8 cellular contexts compared by ENCODE assay signal in genomic region chr3:119559441-119559963, GRCh38. TPM values are rescaled to one million over a fixed set of nuclear protein-coding genes. Genes with fewer than 3 reads are reported as not detected.
DNase-seq lines count a peak whose midpoint lies in the region; ATAC-seq, FAIRE-seq and TF ChIP-seq lines count a peak whose summit lies in the region.

Gene CD80, minus strand, starts transcription at chr3:119559614. Its CDS starts 1,886 bp downstream, at chr3:119557728.

- H3K9me3 ChIP-seq in GM23248 (ENCODE audit: low read depth) (no peaks in the 10 kb centered on the region), HepG2 (ENCODE audit: low read length) (no peaks in the 10 kb centered on the region), thyroid gland (no peaks in the 10 kb centered on the region)

- H3F3A ChIP-seq in GM23248 (ENCODE audit: insufficient read depth), result no peaks in the 10 kb centered on the region

- WGBS in GM23248 (ENCODE audit: low coverage in 1 of 2, low lambda C conversion rate in 2 of 2, missing lambda C conversion rate in 2 of 2), 2 experiments, result 11 to 12% methylated on average over 7 of the region's 7 CpGs
- WGBS in HepG2 (ENCODE audit: low lambda C conversion rate), result 0% methylated on average over 5 of the region's 7 CpGs
- 26 to 38% methylated on average over 7 of the region's 7 CpGs for WGBS in thyroid gland, 2 donors

- no peaks in the 10 kb centered on the region for H3K9me2 ChIP-seq in GM23248 (ENCODE audit: insufficient read depth)

- H3K9ac ChIP-seq in GM23248 (no peak within 1 kb of the TSS), HepG2 (ENCODE audit: insufficient read depth, low read depth, low read length) (no peak within 1 kb of the TSS)

- intact Hi-C loops in T-helper 2 cell treated with Interferon-gamma antibody and Interleukin-4, amounts not matched to agents 100 ng/mL and 5 ng/mL, for 36 hours (cut with micrococcal nuclease), result loop anchor here (1.0 to 5.0 kb wide), 7 partner anchors 51 to 677 kb away; partner anchors contain the start of genes ARHGAP31, TIMMDC1 and TMEM39A
- intact Hi-C loops in HepG2 (cut with micrococcal nuclease; ENCODE audit: unreplicated experiment), result no loop called here
- intact Hi-C loops in thyroid gland (cut with DNase I), result no loop called here

- H4K20me1 ChIP-seq in GM23248 (ENCODE audit: insufficient read depth) (no peaks in the 10 kb centered on the region), HepG2 (ENCODE audit: insufficient read depth, low read length) (no peaks in the 10 kb centered on the region)

- H3K36me3 ChIP-seq in GM23248 (ENCODE audit: low read depth), result no peaks in the 10 kb centered on the region
- no peaks in the 10 kb centered on the region for H3K36me3 ChIP-seq in HepG2 (replicated peaks in 1 of 2; ENCODE audit: control insufficient read depth in 1 of 2, insufficient read depth in 2 of 2, low read length in 2 of 2)
- H3K36me3 ChIP-seq in thyroid gland, result no peaks in the 10 kb centered on the region

- H3K4me2 ChIP-seq in GM23248 (ENCODE audit: unreplicated experiment), result no peak within 1 kb of the TSS
- H3K4me2 ChIP-seq in HepG2 (ENCODE audit: low read depth, low read length), result peak within 1 kb of the TSS; percentile 42; the same call in 1 of the 2 replicates

- no peak within 1 kb of the TSS for H3K27ac ChIP-seq in GM23248
- H3K27ac ChIP-seq in HepG2 (ENCODE audit: extremely low read length, insufficient read depth, low read length), result no peak within 1 kb of the TSS
- no peak within 1 kb of the TSS for H3K27ac ChIP-seq in thyroid gland

- peak; percentile 47 for FAIRE-seq in HepG2 (lab: Jason Lieb, UNC)

- TF ChIP-seq RAD21 in Ishikawa (IDR thresholded peaks at IDR 0.05; ENCODE audit: low read depth) (peak; percentile 36; the same call in 1 of the 2 replicates), HepG2 (CRISPR knock-in tag; IDR thresholded peaks at IDR 0.05) (peak; percentile 55; the same call in 1 of the 2 replicates)

- ATAC-seq in HepG2, result peak; percentile 100

- peak; percentile 3 for DNase-seq in NCI-H2107 treated with DMSO at 0.1 percent for 48 hours (lab: John Stamatoyannopoulos, UW; ENCODE audit: unreplicated experiment)
- DNase-seq in NCI-H2107 (lab: John Stamatoyannopoulos, UW), result no peak
- peak; percentile 72 for DNase-seq in GM23248
- peak; percentile 33 to 74 for DNase-seq in T47D (ENCODE audit: low read depth in 1 of 2, low spot score in 1 of 2)
- peak; percentile 45 for DNase-seq in HepG2 (ENCODE audit: low spot score)
- DNase-seq in thyroid gland, result peak; percentile 25 to 31

- POLR2A ChIA-PET in HepG2 (lab: Yijun Ruan, JAX), result no interaction called here

- CTCF ChIA-PET in HepG2 (lab: Yijun Ruan, JAX; ENCODE audit: low intra/inter-chr PET ratio, low total read pairs), result interaction anchor here (1.5 kb wide), 1 partner anchor 179 kb away, joined by 4 read pairs; no protein-coding TSS in a partner anchor

- no peak for TF ChIP-seq EP300 in Ishikawa (IDR thresholded peaks at IDR 0.05; ENCODE audit: borderline replicate concordance)
- no peak for TF ChIP-seq EP300 in HepG2 (IDR thresholded peaks at IDR 0.05; ENCODE audit: low read depth in 2 of 2, low read length in 2 of 2)
- no peak for TF ChIP-seq EP300 in HepG2 (CRISPR knock-in tag; IDR thresholded peaks at IDR 0.05; ENCODE audit: borderline replicate concordance)

- BruUV-seq in HepG2 (replicated peaks; lab: Mats Ljungman, UMichigan), result no TSS peak

- TF ChIP-seq CTCF in HepG2 (CRISPR knock-in tag; IDR thresholded peaks at IDR 0.05) (peak; percentile 70), thyroid gland (IDR thresholded peaks at IDR 0.05) (peak in 2 of 6 experiments; percentile 4 to 15)

- peak within 1 kb of the TSS; percentile 7; the same call in 1 of the 2 replicates for H2AFZ ChIP-seq in GM23248
- H2AFZ ChIP-seq in HepG2 (ENCODE audit: low read length), result no peak within 1 kb of the TSS

- H3K79me2 ChIP-seq in GM23248 (ENCODE audit: insufficient read depth), result no peaks in the 10 kb centered on the region
- H3K79me2 ChIP-seq in HepG2 (ENCODE audit: insufficient read depth, low read length), result no peaks in the 10 kb centered on the region

- in situ Hi-C loops in GM23248 (cut with MboI) (no loop called here), T47D (cut with HindIII; ENCODE audit: low pct_unique_long_range_greater_than_20kb, low sequenced_read_pairs) (no loop called here), HepG2 (cut with HindIII; ENCODE audit: extremely low pct_ligation_motif_present, low pct_unique_long_range_greater_than_20kb) (no loop called here)

- H3K4me3 ChIP-seq in GM23248 (no peak within 1 kb of the TSS), HepG2 (replicated peaks in 1 of 3; ENCODE audit: insufficient read depth in 1 of 3, low read depth in 2 of 3, low read length in 3 of 3) (no peak within 1 kb of the TSS), thyroid gland (replicated peaks in 1 of 3) (no peak within 1 kb of the TSS)

- H3K4me1 ChIP-seq in GM23248 (ENCODE audit: insufficient read depth), result no peaks in the 10 kb centered on the region
- no peaks in the 10 kb centered on the region for H3K4me1 ChIP-seq in HepG2 (ENCODE audit: insufficient read depth, low read length)
- H3K4me1 ChIP-seq in thyroid gland, result no peaks in the 10 kb centered on the region

- H3K27me3 ChIP-seq in GM23248 (replicated peaks; ENCODE audit: insufficient read depth) (no peaks in the 10 kb centered on the region), HepG2 (ENCODE audit: control insufficient read depth in 1 of 2, insufficient read depth in 2 of 2, low read length in 2 of 2) (peaks cover 0 to 7% of the 10 kb centered on the region in 2 experiments; a peak in 1 of 5 replicates), thyroid gland (no peaks in the 10 kb centered on the region)

- TF ChIP-seq POLR2A in HepG2 (IDR thresholded peaks at IDR 0.05; ENCODE audit: insufficient read depth in 1 of 2, low read depth in 2 of 2, low read length in 2 of 2), result no peak
- TF ChIP-seq POLR2A in thyroid gland (IDR thresholded peaks at IDR 0.05), result no peak

TF ChIP-seq in Ishikawa, 13 proteins besides CTCF, POLR2A, EP300 and RAD21 (continues in another document):
- TF ChIP-seq TCF12 (IDR thresholded peaks at IDR 0.05; ENCODE audit: low read depth) (no peak), FOXM1 (IDR thresholded peaks at IDR 0.05; ENCODE audit: borderline replicate concordance, low read depth) (no peak), CREB1 (IDR thresholded peaks at IDR 0.05; ENCODE audit: low read depth) (no peak), EGR1 (IDR thresholded peaks at IDR 0.05) (no peak), NFIC (IDR thresholded peaks at IDR 0.05) (no peak), ZBTB7A (IDR thresholded peaks at IDR 0.05; ENCODE audit: low read depth) (no peak)
- TF ChIP-seq, protein P1, sequence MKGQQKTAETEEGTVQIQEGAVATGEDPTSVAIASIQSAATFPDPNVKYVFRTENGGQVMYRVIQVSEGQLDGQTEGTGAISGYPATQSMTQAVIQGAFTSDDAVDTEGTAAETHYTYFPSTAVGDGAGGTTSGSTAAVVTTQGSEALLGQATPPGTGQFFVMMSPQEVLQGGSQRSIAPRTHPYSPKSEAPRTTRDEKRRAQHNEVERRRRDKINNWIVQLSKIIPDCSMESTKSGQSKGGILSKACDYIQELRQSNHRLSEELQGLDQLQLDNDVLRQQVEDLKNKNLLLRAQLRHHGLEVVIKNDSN (IDR thresholded peaks at IDR 0.05), result no peak

TF ChIP-seq in HepG2, 621 proteins besides CTCF, POLR2A, EP300 and RAD21 (continues in another document):
- TF ChIP-seq, protein P2, sequence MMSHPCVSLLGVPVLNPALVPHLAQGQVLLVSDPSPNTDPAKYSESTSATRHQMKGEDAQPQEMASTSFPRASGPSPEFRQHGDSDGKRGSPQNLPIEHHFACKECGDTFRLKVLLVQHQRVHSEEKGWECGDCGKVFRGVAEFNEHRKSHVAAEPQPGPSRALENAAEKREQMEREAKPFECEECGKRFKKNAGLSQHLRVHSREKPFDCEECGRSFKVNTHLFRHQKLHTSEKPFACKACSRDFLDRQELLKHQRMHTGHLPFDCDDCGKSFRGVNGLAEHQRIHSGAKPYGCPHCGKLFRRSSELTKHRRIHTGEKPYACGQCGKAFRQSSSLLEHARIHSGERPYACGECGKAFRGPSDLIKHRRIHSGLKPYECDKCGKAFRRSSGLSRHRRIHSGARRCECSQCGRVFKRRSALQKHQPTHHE (CRISPR knock-in tag; IDR thresholded peaks at IDR 0.05; ENCODE audit: borderline replicate concordance), result no peak
- 0 out of 2 replicates have a peak, but pooled peaks have one; percentile 20 for TF ChIP-seq SAP130 (CRISPR knock-in tag; IDR thresholded peaks at IDR 0.05; ENCODE audit: low read depth)
- peak; percentile 62; the same call in 1 of the 2 replicates for TF ChIP-seq SMC3 (IDR thresholded peaks at IDR 0.05; ENCODE audit: low read length)

RNA-seq across cellular contexts. Expression of gene CD80, which starts in this region (rescaled TPM):
- total RNA-seq in GM23248 (2014; rRNA removed; shearing (Covaris generic)), result not detected in 2 replicates
- polyA plus RNA-seq in GM23248 (2016; fragmentation: Nextera tagmentation; extraction: Ambion mirVana), result 0.08 TPM in 1 of 2 replicates, not detected in the other
- total RNA-seq in T-helper 2 cell treated with Interferon-gamma antibody and Interleukin-4, amounts not matched to agents 100 ng/mL and 5 ng/mL, for 36 hours, result 9.6 and 11.1 TPM in 2 replicates
- not detected in 2 replicates for total RNA-seq in HepG2 (2016; rRNA removed; fragmentation: Illumina TruSeq; extraction: Trizol)
- total RNA-seq in HepG2 (2016; cell fraction: cytosol; rRNA removed; fragmentation: Illumina TruSeq; extraction: Trizol; ENCODE audit: low read depth), result not detected in 2 replicates
- not detected in 2 replicates for total RNA-seq in HepG2 (2016; cell fraction: insoluble cytoplasmic fraction; rRNA removed; fragmentation: Illumina TruSeq; extraction: Trizol)
- total RNA-seq in HepG2 (2016; cell fraction: membrane; rRNA removed; fragmentation: Illumina TruSeq; extraction: Trizol), result not detected in 2 replicates
- total RNA-seq in HepG2 (2016; cell fraction: nucleus; rRNA removed; fragmentation: Illumina TruSeq; extraction: Trizol), result not detected in 2 replicates
- polyA plus RNA-seq in HepG2 (2011; rRNA removed), result not detected in 2 replicates
- polyA plus RNA-seq in HepG2 (2011; cell fraction: cytosol; rRNA removed), result not detected in 2 replicates
- polyA plus RNA-seq in HepG2 (2011; cell fraction: nucleus; rRNA removed), result not detected in 2 replicates
- not detected in 2 replicates for polyA plus RNA-seq in HepG2 (2012)
- polyA plus RNA-seq in HepG2 (2016; cell fraction: cytosol; fragmentation: Illumina TruSeq; extraction: Trizol; ENCODE audit: low read depth), result not detected in 2 replicates
- not detected in 2 replicates for polyA plus RNA-seq in HepG2 (2016; cell fraction: insoluble cytoplasmic fraction; fragmentation: Illumina TruSeq; extraction: Trizol; ENCODE audit: low read depth)
- not detected in 2 replicates for polyA plus RNA-seq in HepG2 (2016; cell fraction: membrane; fragmentation: Illumina TruSeq; extraction: Trizol; ENCODE audit: low read depth)
- not detected in 2 replicates for polyA plus RNA-seq in HepG2 (2016; cell fraction: nucleus; fragmentation: Illumina TruSeq; extraction: Trizol; ENCODE audit: insufficient read depth, low read depth)
- not detected in 2 replicates for polyA minus RNA-seq in HepG2 (2011; rRNA and poly(A)+ RNA removed; ENCODE audit: low replicate concordance)
- not detected in 2 replicates for polyA minus RNA-seq in HepG2 (2011; cell fraction: cytosol; rRNA and poly(A)+ RNA removed)
- polyA minus RNA-seq in HepG2 (2011; cell fraction: nucleus; rRNA and poly(A)+ RNA removed), result not detected in 2 replicates
- 1 to 10 TPM in 3 of 4 donors, under 1 TPM in 1; 0.83 to 2.3 (median 1.1) TPM for total RNA-seq in thyroid gland

Comparison
In these comparisons a context has a peak if more than half of its experiments do, and no peak if none do; other contexts are left out.
1. Peak in DNase-seq in GM23248; RNA of the gene not detected or under 1 TPM.
2. Peak in DNase-seq, ATAC-seq and H3K4me2 ChIP-seq in HepG2; RNA of the gene not detected or under 1 TPM.